8 cellular contexts compared by ENCODE assay signal in genomic region chr10:121974019-121974534, GRCh38. TPM values are rescaled to one million over a fixed set of nuclear protein-coding genes. Genes with fewer than 3 reads are reported as not detected.
DNase-seq lines count a peak whose midpoint lies in the region; ATAC-seq, FAIRE-seq and TF ChIP-seq lines count a peak whose summit lies in the region.

No MANE protein-coding gene starts in this region.

- H3K27me3 Mint-ChIP-seq in astrocyte (ENCODE audit: low read depth, unreplicated experiment) (no peaks in the 10 kb centered on the region), memory B cell (no peaks in the 10 kb centered on the region)

- H3K4me3 Mint-ChIP-seq in astrocyte (ENCODE audit: unreplicated experiment) = peak overlapping the region; percentile 82
- H3K4me3 Mint-ChIP-seq in memory B cell = peak overlapping the region; percentile 75

- H3K27ac Mint-ChIP-seq in astrocyte (ENCODE audit: unreplicated experiment) = no peak overlapping the region
- H3K27ac Mint-ChIP-seq in memory B cell = no peak overlapping the region

- no peaks in the 10 kb centered on the region for H3K27me3 ChIP-seq in astrocyte (ENCODE audit: insufficient read depth, low read length)

- H3K36me3 Mint-ChIP-seq in astrocyte (ENCODE audit: low read depth, unreplicated experiment) (no peaks in the 10 kb centered on the region), memory B cell (peaks cover 6% of the 10 kb centered on the region)

- TF ChIP-seq CTCF in astrocyte (IDR thresholded peaks at IDR 0.05; ENCODE audit: insufficient read depth, low read depth, low read length) = no peak

- no peak overlapping the region for H3K27ac ChIP-seq in astrocyte (ENCODE audit: low read depth, low read length)

- H3K9me3 Mint-ChIP-seq in astrocyte (ENCODE audit: unreplicated experiment) (peaks cover 3% of the 10 kb centered on the region), memory B cell (no peaks in the 10 kb centered on the region)

- peak overlapping the region; percentile 92 for H3K9ac ChIP-seq in astrocyte (ENCODE audit: low read length)

- FAIRE-seq in astrocyte (lab: Jason Lieb, UNC) = no peak

- H3K79me2 ChIP-seq in astrocyte (ENCODE audit: insufficient read depth, low read length) = peaks cover 13% of the 10 kb centered on the region

- peak overlapping the region; percentile 89 for H2AFZ ChIP-seq in astrocyte (ENCODE audit: low read depth, low read length)

- H3K4me1 Mint-ChIP-seq in astrocyte (ENCODE audit: low read depth, unreplicated experiment) (no peaks in the 10 kb centered on the region), memory B cell (peaks cover 13% of the 10 kb centered on the region)

- no peak for DNase-seq in astrocyte (ENCODE audit: low read depth)
- DNase-seq in memory B cell (ENCODE audit: low spot score in 2 of 2) = no peak
- DNase-seq in NCI-H1417 (lab: John Stamatoyannopoulos, UW) = no peak
- DNase-seq in NCI-H1092 treated with DMSO at 0.1 percent for 48 hours (lab: John Stamatoyannopoulos, UW) = no peak
- no peak for DNase-seq in Kasumi-1 (lab: John Stamatoyannopoulos, UW)
- DNase-seq in COLO829 (ENCODE audit: low spot score) = no peak

- peak overlapping the region; percentile 87 for H3K4me2 ChIP-seq in astrocyte (ENCODE audit: low read length)

- peaks cover 10% of the 10 kb centered on the region for H4K20me1 ChIP-seq in astrocyte (ENCODE audit: insufficient read depth, low read length)

- peaks cover 3% of the 10 kb centered on the region for H3K36me3 ChIP-seq in astrocyte (ENCODE audit: insufficient read depth, low read length)

- H3K9me3 ChIP-seq in astrocyte (ENCODE audit: insufficient read depth, low read depth, low read length) = no peaks in the 10 kb centered on the region

- peak overlapping the region; percentile 78 for H3K4me3 ChIP-seq in astrocyte (ENCODE audit: insufficient read depth, low read depth, low read length)

- peak; percentile 24 for ATAC-seq in GM18873 (IDR thresholded peaks at IDR 0.05; ENCODE audit: low FRiP score, unreplicated experiment)
- ATAC-seq in HG03342 (IDR thresholded peaks at IDR 0.05; ENCODE audit: unreplicated experiment) = peak; percentile 35
- peak; percentile 23 for ATAC-seq in memory B cell (ENCODE audit: low read depth)

- peaks cover 6% of the 10 kb centered on the region for H3K4me1 ChIP-seq in astrocyte (ENCODE audit: insufficient read depth, low read length)

RNA-seq across cellular contexts. Expression of gene NSMCE4A, which starts 0.9 kb away (rescaled TPM):
- 9.5 and 13.1 TPM in 2 replicates for total RNA-seq in astrocyte

RNA-seq across cellular contexts. Expression of gene TACC2, which starts 14.9 kb away (rescaled TPM):
- total RNA-seq in astrocyte = 16.5 and 22.0 TPM in 2 replicates

RNA-seq across cellular contexts. Expression of gene ATE1, which starts 46.2 kb away (rescaled TPM):
- total RNA-seq in astrocyte = 21.1 and 22.6 TPM in 2 replicates
